In the genomic region with DNA sequence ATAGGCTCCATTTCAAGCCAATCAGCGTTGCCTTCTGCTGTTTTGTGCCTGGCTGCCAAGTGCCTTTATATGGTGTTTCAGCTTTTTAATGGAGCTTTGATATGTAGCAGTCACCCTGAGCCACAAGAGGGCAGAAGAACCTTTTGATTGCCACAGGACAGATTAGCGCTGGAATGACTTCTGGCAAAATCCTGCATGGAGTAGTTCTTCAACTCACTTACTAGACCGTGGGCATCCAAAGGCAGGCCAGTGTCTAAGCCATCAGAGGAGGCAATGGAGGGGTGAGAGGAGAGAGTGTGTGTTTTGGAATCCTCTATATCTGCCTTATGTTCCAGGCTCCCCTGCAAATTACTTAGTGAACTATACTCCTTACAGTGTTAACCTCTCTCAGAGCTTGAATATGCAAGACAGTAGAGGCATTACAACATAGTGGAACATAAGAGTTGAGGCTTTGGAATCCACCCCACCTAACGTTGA, we compare ENCODE assay signal across 8 cellular contexts. TPM values are rescaled to one million over a fixed set of nuclear protein-coding genes. Genes with fewer than 3 reads are reported as not detected.
DNase-seq lines count a peak whose midpoint lies in the region; ATAC-seq, FAIRE-seq and TF ChIP-seq lines count a peak whose summit lies in the region.

No MANE protein-coding gene starts in this region.

- DNase-seq in AG09309 (ENCODE audit: low read depth) (peak; percentile 80), H54 (ENCODE audit: insufficient read length, low spot score) (peak; percentile 50), NCI-H226 (peak; percentile 51), activated B cell treated with CpG ODN at 0.5 μM for 24 hours (peak; percentile 18), cerebellar nuclear complex (lab: John Stamatoyannopoulos, UW) (peak; percentile 23 to 84), left colon (peak; percentile 64 to 65)
- DNase-seq in stimulated activated CD4-positive, alpha-beta T cell treated with anti-CD3 and anti-CD28 coated beads, Interleukin-2, amount 100 ng/mL, for 48 hours, result peak; percentile 26 to 41

- CTCF ChIA-PET in activated B cell treated with CpG ODN at 0.5 μM for 24 hours (lab: Charles Lee), result interaction anchor here (0.6 to 5.0 kb wide), 34 partner anchors 10 to 1195 kb away, joined by 3 to 123 read pairs (median 4); a partner anchor contains a TSS

- TF ChIP-seq CTCF in AG09309 (IDR thresholded peaks at IDR 0.05; ENCODE audit: control insufficient read depth, insufficient read depth, low read depth, low read length, missing control alignments), result peak; percentile 83
- TF ChIP-seq CTCF in activated B cell treated with CpG ODN at 0.5 μM for 24 hours (IDR thresholded peaks at IDR 0.05), result peak; percentile 36

- no peak for TF ChIP-seq POLR2A in H54 (IDR thresholded peaks at IDR 0.05; ENCODE audit: low read depth, low read length)

- POLR2A ChIA-PET in activated B cell treated with CpG ODN at 0.5 μM for 24 hours (lab: Charles Lee), result interaction anchor here (1.0 to 1.3 kb wide), 2 partner anchors 113 to 183 kb away, joined by 3 to 4 read pairs; a partner anchor contains a TSS

- H3K36me3 Mint-ChIP-seq in activated B cell treated with CpG ODN at 0.5 μM for 24 hours (ENCODE audit: low read depth), result no peaks in the 10 kb centered on the region

- peak; percentile 95 for FAIRE-seq in H54 (lab: Jason Lieb, UNC)

- H3K4me3 Mint-ChIP-seq in activated B cell treated with CpG ODN at 0.5 μM for 24 hours, result no peak overlapping the region

- no peaks in the 10 kb centered on the region for H3K9me3 Mint-ChIP-seq in activated B cell treated with CpG ODN at 0.5 μM for 24 hours

- H3K4me1 Mint-ChIP-seq in activated B cell treated with CpG ODN at 0.5 μM for 24 hours, result peaks cover 3% of the 10 kb centered on the region

- no peak overlapping the region for H3K27ac Mint-ChIP-seq in activated B cell treated with CpG ODN at 0.5 μM for 24 hours

- H3K4me3 ChIP-seq in AG09309 (ENCODE audit: control insufficient read depth, low read depth, low read length), result no peak overlapping the region

- no peaks in the 10 kb centered on the region for H3K27me3 Mint-ChIP-seq in activated B cell treated with CpG ODN at 0.5 μM for 24 hours

- intact Hi-C loops in activated B cell treated with CpG ODN at 0.5 μM for 24 hours (cut with micrococcal nuclease) (loop anchor here (1.0 to 5.0 kb wide), 5 partner anchors 171 to 536 kb away; no protein-coding TSS in a partner anchor), left colon (cut with DNase I, micrococcal nuclease) (loop anchor here (5.0 to 10.0 kb wide), 3 partner anchors 169 to 281 kb away; a partner anchor contains a TSS)

- ATAC-seq in activated B cell treated with CpG ODN at 0.5 μM for 24 hours (ENCODE audit: low read depth) (peak; percentile 70), left colon (peak; percentile 96), GM19351 (IDR thresholded peaks at IDR 0.05; ENCODE audit: unreplicated experiment) (no peak)

RNA-seq across cellular contexts. Expression of a gene that starts 56.2 kb away (rescaled TPM):
- 23.3 and 24.3 TPM in 2 replicates for total RNA-seq in activated B cell treated with CpG ODN at 0.5 μM for 24 hours
- 10 to 100 TPM in 1 of 2 donors, 1 to 10 TPM in 1; 7.1 to 10.7 TPM for total RNA-seq in left colon

Comparison
In these comparisons a context has a peak if more than half of its experiments do, and no peak if none do; other contexts are left out.
1. DNase-seq: peak in every context shown above with its lines; median percentile 80 in AG09309; 64 in left colon; 54 in cerebellar nuclear complex; 51 in NCI-H226; 50 in H54; 34 in stimulated activated CD4-positive, alpha-beta T cell treated with anti-CD3 and anti-CD28 coated beads, Interleukin-2, amount 100 ng/mL, for 48 hours; 18 in activated B cell treated with CpG ODN at 0.5 μM for 24 hours.